Comparison of ENCODE assay signal across 1 cellular context in the genomic region with DNA sequence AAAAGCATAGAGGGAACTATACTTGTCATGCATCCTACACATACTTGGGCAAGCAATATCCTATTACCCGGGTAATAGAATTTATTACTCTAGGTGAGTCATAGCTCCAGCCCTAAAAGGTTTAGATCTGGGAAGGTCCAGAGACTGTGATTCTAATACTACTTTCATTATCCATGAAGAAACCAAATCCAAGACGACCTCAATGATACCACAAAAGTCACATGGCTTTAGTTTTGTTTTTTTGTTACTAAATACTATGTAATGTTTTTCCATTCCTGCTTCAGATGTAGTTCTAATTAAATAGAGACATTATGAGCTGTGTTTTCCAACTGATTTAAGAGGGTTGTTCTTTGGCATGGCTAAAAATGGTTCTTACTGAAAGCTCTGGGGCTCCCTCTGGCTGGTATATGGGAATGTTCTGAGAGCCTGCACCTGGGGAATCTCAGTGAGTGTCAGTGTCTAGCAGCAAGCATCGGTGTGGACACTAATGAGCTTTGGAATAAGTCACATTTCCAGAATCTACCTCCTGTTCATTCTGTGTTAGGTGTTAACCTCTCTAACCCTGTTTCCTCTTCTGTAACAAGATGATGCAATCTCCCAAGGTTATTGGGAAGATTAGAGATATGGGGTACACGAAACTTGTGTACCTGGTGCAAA.
A peak's percentile ranks its signal among the peaks of the same experiment; 100 is the strongest.
TF ChIP-seq lines count a peak whose summit lies in the region.

No MANE protein-coding gene starts in this region.

TF ChIP-seq in HepG2, 621 proteins besides CTCF, POLR2A, EP300 and RAD21 (continued from another document and continues in another):
- TF ChIP-seq, protein P1, sequence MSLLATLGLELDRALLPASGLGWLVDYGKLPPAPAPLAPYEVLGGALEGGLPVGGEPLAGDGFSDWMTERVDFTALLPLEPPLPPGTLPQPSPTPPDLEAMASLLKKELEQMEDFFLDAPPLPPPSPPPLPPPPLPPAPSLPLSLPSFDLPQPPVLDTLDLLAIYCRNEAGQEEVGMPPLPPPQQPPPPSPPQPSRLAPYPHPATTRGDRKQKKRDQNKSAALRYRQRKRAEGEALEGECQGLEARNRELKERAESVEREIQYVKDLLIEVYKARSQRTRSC (CRISPR knock-in tag; IDR thresholded peaks at IDR 0.05; ENCODE audit: low read depth), result no peak
- no peak for TF ChIP-seq ZNF143 (CRISPR knock-in tag; IDR thresholded peaks at IDR 0.05)
- TF ChIP-seq, protein P2, sequence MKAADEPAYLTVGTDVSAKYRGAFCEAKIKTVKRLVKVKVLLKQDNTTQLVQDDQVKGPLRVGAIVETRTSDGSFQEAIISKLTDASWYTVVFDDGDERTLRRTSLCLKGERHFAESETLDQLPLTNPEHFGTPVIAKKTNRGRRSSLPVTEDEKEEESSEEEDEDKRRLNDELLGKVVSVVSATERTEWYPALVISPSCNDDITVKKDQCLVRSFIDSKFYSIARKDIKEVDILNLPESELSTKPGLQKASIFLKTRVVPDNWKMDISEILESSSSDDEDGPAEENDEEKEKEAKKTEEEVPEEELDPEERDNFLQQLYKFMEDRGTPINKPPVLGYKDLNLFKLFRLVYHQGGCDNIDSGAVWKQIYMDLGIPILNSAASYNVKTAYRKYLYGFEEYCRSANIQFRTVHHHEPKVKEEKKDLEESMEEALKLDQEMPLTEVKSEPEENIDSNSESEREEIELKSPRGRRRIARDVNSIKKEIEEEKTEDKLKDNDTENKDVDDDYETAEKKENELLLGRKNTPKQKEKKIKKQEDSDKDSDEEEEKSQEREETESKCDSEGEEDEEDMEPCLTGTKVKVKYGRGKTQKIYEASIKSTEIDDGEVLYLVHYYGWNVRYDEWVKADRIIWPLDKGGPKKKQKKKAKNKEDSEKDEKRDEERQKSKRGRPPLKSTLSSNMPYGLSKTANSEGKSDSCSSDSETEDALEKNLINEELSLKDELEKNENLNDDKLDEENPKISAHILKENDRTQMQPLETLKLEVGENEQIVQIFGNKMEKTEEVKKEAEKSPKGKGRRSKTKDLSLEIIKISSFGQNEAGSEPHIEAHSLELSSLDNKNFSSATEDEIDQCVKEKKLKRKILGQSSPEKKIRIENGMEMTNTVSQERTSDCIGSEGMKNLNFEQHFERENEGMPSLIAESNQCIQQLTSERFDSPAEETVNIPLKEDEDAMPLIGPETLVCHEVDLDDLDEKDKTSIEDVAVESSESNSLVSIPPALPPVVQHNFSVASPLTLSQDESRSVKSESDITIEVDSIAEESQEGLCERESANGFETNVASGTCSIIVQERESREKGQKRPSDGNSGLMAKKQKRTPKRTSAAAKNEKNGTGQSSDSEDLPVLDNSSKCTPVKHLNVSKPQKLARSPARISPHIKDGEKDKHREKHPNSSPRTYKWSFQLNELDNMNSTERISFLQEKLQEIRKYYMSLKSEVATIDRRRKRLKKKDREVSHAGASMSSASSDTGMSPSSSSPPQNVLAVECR (CRISPR knock-in tag; IDR thresholded peaks at IDR 0.05; ENCODE audit: borderline replicate concordance), result peak; percentile 23; the same call in 1 of the 2 replicates
- TF ChIP-seq, protein P3, sequence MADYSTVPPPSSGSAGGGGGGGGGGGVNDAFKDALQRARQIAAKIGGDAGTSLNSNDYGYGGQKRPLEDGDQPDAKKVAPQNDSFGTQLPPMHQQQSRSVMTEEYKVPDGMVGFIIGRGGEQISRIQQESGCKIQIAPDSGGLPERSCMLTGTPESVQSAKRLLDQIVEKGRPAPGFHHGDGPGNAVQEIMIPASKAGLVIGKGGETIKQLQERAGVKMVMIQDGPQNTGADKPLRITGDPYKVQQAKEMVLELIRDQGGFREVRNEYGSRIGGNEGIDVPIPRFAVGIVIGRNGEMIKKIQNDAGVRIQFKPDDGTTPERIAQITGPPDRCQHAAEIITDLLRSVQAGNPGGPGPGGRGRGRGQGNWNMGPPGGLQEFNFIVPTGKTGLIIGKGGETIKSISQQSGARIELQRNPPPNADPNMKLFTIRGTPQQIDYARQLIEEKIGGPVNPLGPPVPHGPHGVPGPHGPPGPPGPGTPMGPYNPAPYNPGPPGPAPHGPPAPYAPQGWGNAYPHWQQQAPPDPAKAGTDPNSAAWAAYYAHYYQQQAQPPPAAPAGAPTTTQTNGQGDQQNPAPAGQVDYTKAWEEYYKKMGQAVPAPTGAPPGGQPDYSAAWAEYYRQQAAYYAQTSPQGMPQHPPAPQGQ (CRISPR knock-in tag; IDR thresholded peaks at IDR 0.05; ENCODE audit: borderline replicate concordance), result no peak
- TF ChIP-seq CHD2 (IDR thresholded peaks at IDR 0.05; ENCODE audit: low read depth, low read length), result no peak
- no peak for TF ChIP-seq FOXA1 (IDR thresholded peaks at IDR 0.05)
- peak; percentile 40; the same call in 1 of the 2 replicates for TF ChIP-seq FOXA1 (CRISPR knock-in tag; IDR thresholded peaks at IDR 0.05)
- TF ChIP-seq ZNF549 (CRISPR knock-in tag; IDR thresholded peaks at IDR 0.05), result no peak
- TF ChIP-seq, protein P4, sequence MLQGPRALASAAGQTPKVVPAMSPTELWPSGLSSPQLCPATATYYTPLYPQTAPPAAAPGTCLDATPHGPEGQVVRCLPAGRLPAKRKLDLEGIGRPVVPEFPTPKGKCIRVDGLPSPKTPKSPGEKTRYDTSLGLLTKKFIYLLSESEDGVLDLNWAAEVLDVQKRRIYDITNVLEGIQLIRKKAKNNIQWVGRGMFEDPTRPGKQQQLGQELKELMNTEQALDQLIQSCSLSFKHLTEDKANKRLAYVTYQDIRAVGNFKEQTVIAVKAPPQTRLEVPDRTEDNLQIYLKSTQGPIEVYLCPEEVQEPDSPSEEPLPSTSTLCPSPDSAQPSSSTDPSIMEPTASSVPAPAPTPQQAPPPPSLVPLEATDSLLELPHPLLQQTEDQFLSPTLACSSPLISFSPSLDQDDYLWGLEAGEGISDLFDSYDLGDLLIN (CRISPR knock-in tag; IDR thresholded peaks at IDR 0.05; ENCODE audit: borderline replicate concordance), result no peak
- peak; percentile 65; the same call in 1 of the 2 replicates for TF ChIP-seq RARA (CRISPR knock-in tag; IDR thresholded peaks at IDR 0.05)
- no peak for TF ChIP-seq ZFX (CRISPR knock-in tag; IDR thresholded peaks at IDR 0.05; ENCODE audit: low read depth)
- TF ChIP-seq ASH2L (IDR thresholded peaks at IDR 0.05; ENCODE audit: insufficient read length, low read depth, low read length), result no peak
- TF ChIP-seq SRF (IDR thresholded peaks at IDR 0.05; ENCODE audit: low read depth, low read length), result no peak
- TF ChIP-seq YEATS4 (CRISPR knock-in tag; IDR thresholded peaks at IDR 0.05; ENCODE audit: borderline replicate concordance), result no peak
- no peak for TF ChIP-seq CCAR2 (optimal IDR thresholded peaks at IDR 0.05; ENCODE audit: low read depth, low read length)
- no peak for TF ChIP-seq ZNF737 (CRISPR knock-in tag; IDR thresholded peaks at IDR 0.05; ENCODE audit: borderline replicate concordance)
- TF ChIP-seq POGZ (CRISPR knock-in tag; IDR thresholded peaks at IDR 0.05), result no peak
- TF ChIP-seq SP2 (CRISPR knock-in tag; IDR thresholded peaks at IDR 0.05), result no peak
- TF ChIP-seq ZNF674 (CRISPR knock-in tag; IDR thresholded peaks at IDR 0.05; ENCODE audit: low read depth), result no peak
- TF ChIP-seq ZNF773 (CRISPR knock-in tag; IDR thresholded peaks at IDR 0.05; ENCODE audit: borderline replicate concordance), result no peak
- no peak for TF ChIP-seq ZNF441 (CRISPR knock-in tag; IDR thresholded peaks at IDR 0.05; ENCODE audit: borderline replicate concordance)
- TF ChIP-seq KDM2A (CRISPR knock-in tag; IDR thresholded peaks at IDR 0.05; ENCODE audit: borderline replicate concordance, low read depth), result no peak
- no peak for TF ChIP-seq MBD4 (IDR thresholded peaks at IDR 0.05; ENCODE audit: borderline replicate concordance, low read length)
- TF ChIP-seq, protein P5, sequence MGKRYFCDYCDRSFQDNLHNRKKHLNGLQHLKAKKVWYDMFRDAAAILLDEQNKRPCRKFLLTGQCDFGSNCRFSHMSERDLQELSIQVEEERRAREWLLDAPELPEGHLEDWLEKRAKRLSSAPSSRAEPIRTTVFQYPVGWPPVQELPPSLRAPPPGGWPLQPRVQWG (CRISPR knock-in tag; IDR thresholded peaks at IDR 0.05; ENCODE audit: borderline replicate concordance, low read depth), result no peak
- TF ChIP-seq ZNF343 (CRISPR knock-in tag; IDR thresholded peaks at IDR 0.05), result no peak
- TF ChIP-seq, protein P6, sequence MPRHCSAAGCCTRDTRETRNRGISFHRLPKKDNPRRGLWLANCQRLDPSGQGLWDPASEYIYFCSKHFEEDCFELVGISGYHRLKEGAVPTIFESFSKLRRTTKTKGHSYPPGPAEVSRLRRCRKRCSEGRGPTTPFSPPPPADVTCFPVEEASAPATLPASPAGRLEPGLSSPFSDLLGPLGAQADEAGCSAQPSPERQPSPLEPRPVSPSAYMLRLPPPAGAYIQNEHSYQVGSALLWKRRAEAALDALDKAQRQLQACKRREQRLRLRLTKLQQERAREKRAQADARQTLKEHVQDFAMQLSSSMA (CRISPR knock-in tag; IDR thresholded peaks at IDR 0.05), result no peak
- TF ChIP-seq ARNTL (CRISPR knock-in tag; IDR thresholded peaks at IDR 0.05), result no peak
- no peak for TF ChIP-seq ZNF782 (CRISPR knock-in tag; IDR thresholded peaks at IDR 0.05; ENCODE audit: borderline replicate concordance)
- TF ChIP-seq SALL2 (CRISPR knock-in tag; IDR thresholded peaks at IDR 0.05), result no peak
- TF ChIP-seq HHEX (CRISPR knock-in tag; IDR thresholded peaks at IDR 0.05), result no peak
- TF ChIP-seq ZFY (CRISPR knock-in tag; IDR thresholded peaks at IDR 0.05), result no peak
- no peak for TF ChIP-seq CBFB (CRISPR knock-in tag; IDR thresholded peaks at IDR 0.05)
- no peak for TF ChIP-seq ZNF614 (CRISPR knock-in tag; IDR thresholded peaks at IDR 0.05; ENCODE audit: borderline replicate concordance)
- 0 out of 2 replicates have a peak, but pooled peaks have one; percentile 40 for TF ChIP-seq DPF2 (CRISPR knock-in tag; IDR thresholded peaks at IDR 0.05; ENCODE audit: borderline replicate concordance, low read depth)
- TF ChIP-seq, protein P7, sequence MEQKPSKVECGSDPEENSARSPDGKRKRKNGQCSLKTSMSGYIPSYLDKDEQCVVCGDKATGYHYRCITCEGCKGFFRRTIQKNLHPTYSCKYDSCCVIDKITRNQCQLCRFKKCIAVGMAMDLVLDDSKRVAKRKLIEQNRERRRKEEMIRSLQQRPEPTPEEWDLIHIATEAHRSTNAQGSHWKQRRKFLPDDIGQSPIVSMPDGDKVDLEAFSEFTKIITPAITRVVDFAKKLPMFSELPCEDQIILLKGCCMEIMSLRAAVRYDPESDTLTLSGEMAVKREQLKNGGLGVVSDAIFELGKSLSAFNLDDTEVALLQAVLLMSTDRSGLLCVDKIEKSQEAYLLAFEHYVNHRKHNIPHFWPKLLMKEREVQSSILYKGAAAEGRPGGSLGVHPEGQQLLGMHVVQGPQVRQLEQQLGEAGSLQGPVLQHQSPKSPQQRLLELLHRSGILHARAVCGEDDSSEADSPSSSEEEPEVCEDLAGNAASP (CRISPR knock-in tag; IDR thresholded peaks at IDR 0.05; ENCODE audit: borderline replicate concordance), result 0 out of 2 replicates have a peak, but pooled peaks have one; percentile 11
- TF ChIP-seq DNMT1 (CRISPR knock-in tag; IDR thresholded peaks at IDR 0.05), result no peak
- no peak for TF ChIP-seq SSRP1 (CRISPR knock-in tag; IDR thresholded peaks at IDR 0.05)
- no peak for TF ChIP-seq FOXK2 (IDR thresholded peaks at IDR 0.05)
- no peak for TF ChIP-seq ZNF224 (CRISPR knock-in tag; IDR thresholded peaks at IDR 0.05)
- TF ChIP-seq NAIF1 (CRISPR knock-in tag; IDR thresholded peaks at IDR 0.05; ENCODE audit: borderline replicate concordance), result no peak
- TF ChIP-seq, protein P8, sequence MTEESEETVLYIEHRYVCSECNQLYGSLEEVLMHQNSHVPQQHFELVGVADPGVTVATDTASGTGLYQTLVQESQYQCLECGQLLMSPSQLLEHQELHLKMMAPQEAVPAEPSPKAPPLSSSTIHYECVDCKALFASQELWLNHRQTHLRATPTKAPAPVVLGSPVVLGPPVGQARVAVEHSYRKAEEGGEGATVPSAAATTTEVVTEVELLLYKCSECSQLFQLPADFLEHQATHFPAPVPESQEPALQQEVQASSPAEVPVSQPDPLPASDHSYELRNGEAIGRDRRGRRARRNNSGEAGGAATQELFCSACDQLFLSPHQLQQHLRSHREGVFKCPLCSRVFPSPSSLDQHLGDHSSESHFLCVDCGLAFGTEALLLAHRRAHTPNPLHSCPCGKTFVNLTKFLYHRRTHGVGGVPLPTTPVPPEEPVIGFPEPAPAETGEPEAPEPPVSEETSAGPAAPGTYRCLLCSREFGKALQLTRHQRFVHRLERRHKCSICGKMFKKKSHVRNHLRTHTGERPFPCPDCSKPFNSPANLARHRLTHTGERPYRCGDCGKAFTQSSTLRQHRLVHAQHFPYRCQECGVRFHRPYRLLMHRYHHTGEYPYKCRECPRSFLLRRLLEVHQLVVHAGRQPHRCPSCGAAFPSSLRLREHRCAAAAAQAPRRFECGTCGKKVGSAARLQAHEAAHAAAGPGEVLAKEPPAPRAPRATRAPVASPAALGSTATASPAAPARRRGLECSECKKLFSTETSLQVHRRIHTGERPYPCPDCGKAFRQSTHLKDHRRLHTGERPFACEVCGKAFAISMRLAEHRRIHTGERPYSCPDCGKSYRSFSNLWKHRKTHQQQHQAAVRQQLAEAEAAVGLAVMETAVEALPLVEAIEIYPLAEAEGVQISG (CRISPR knock-in tag; IDR thresholded peaks at IDR 0.05), result no peak
- no peak for TF ChIP-seq ZNF558 (CRISPR knock-in tag; IDR thresholded peaks at IDR 0.05; ENCODE audit: borderline replicate concordance)
- no peak for TF ChIP-seq SRSF9 (IDR thresholded peaks at IDR 0.05; ENCODE audit: borderline replicate concordance, insufficient read depth, low read depth, low read length, poor library complexity, severe bottlenecking)
- TF ChIP-seq, protein P9, sequence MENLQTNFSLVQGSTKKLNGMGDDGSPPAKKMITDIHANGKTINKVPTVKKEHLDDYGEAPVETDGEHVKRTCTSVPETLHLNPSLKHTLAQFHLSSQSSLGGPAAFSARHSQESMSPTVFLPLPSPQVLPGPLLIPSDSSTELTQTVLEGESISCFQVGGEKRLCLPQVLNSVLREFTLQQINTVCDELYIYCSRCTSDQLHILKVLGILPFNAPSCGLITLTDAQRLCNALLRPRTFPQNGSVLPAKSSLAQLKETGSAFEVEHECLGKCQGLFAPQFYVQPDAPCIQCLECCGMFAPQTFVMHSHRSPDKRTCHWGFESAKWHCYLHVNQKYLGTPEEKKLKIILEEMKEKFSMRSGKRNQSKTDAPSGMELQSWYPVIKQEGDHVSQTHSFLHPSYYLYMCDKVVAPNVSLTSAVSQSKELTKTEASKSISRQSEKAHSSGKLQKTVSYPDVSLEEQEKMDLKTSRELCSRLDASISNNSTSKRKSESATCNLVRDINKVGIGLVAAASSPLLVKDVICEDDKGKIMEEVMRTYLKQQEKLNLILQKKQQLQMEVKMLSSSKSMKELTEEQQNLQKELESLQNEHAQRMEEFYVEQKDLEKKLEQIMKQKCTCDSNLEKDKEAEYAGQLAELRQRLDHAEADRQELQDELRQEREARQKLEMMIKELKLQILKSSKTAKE (CRISPR knock-in tag; IDR thresholded peaks at IDR 0.05; ENCODE audit: borderline replicate concordance), result no peak
- TF ChIP-seq SP5 (CRISPR knock-in tag; IDR thresholded peaks at IDR 0.05; ENCODE audit: borderline replicate concordance, low read depth), result no peak
- TF ChIP-seq HMG20B (CRISPR knock-in tag; conservative IDR thresholded peaks at IDR 0.05), result no peak
- TF ChIP-seq, protein P10, sequence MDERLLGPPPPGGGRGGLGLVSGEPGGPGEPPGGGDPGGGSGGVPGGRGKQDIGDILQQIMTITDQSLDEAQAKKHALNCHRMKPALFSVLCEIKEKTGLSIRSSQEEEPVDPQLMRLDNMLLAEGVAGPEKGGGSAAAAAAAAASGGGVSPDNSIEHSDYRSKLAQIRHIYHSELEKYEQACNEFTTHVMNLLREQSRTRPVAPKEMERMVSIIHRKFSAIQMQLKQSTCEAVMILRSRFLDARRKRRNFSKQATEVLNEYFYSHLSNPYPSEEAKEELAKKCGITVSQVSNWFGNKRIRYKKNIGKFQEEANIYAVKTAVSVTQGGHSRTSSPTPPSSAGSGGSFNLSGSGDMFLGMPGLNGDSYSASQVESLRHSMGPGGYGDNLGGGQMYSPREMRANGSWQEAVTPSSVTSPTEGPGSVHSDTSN (CRISPR knock-in tag; IDR thresholded peaks at IDR 0.05), result no peak
- no peak for TF ChIP-seq ZBTB3 (CRISPR knock-in tag; IDR thresholded peaks at IDR 0.05; ENCODE audit: borderline replicate concordance, low read depth)
